In the genomic region with DNA sequence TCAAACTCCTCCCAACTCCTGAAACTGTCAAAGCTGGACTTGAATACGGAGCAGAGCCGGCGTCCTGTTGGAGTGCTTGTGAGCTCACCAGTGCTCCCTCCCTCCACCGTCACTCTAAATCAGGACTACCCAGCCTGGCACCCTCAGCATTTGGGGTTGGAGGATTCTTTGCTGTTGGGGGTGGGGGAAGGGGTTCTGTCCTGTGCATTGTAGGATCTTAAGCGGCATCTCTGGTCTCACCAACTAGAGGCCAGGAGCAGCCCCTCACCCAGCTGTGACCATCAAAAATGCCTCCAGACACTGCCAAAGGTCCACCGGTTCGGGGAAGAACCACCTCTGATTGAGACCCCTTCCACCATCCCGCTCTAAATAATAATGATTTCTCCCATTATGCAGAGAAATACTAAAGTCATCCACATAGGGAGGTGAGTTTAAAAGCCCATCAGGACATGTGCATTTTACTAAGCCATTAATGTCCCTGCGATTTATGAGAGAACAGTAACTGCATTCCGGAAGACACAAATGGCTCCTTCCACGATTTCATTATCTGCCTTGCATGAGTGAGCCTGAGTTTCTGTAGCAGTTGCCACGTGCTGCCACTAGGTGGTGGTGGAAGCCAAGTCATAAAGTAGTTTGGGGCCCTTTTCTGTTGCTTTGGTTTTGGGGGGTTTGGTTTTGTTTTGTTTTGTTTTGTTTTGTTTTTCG, we compare ENCODE assay signal across 8 cellular contexts. TPM values are rescaled to one million over a fixed set of nuclear protein-coding genes. Genes with fewer than 3 reads are reported as not detected.
DNase-seq lines count a peak whose midpoint lies in the region; ATAC-seq and TF ChIP-seq lines count a peak whose summit lies in the region.

No MANE protein-coding gene starts in this region.

- H3K27ac ChIP-seq in coronary artery, result no peak overlapping the region
- no peak overlapping the region for H3K27ac ChIP-seq in lower lobe of right lung

- H3K4me3 ChIP-seq in coronary artery (peak overlapping the region; percentile 59), lower lobe of right lung (peak overlapping the region; percentile 7)

- no peaks in the 10 kb centered on the region for H3K9me3 ChIP-seq in lower lobe of right lung

- no peaks in the 10 kb centered on the region for H3K4me1 ChIP-seq in lower lobe of right lung

- TF ChIP-seq CTCF in coronary artery (IDR thresholded peaks at IDR 0.05) (peak; percentile 87), lower lobe of right lung (IDR thresholded peaks at IDR 0.05) (peak; percentile 85)

- peaks cover 21% of the 10 kb centered on the region for H3K27me3 ChIP-seq in lower lobe of right lung (ENCODE audit: low read depth)

- ATAC-seq in lower lobe of right lung (peak; percentile 64 to 75), GM18870 (IDR thresholded peaks at IDR 0.05; ENCODE audit: unreplicated experiment) (no peak)

- no peaks in the 10 kb centered on the region for H3K36me3 ChIP-seq in lower lobe of right lung

- DNase-seq in NCI-H2107 treated with DMSO at 0.1 percent for 48 hours (lab: John Stamatoyannopoulos, UW; ENCODE audit: unreplicated experiment) (peak; percentile 4), NCI-H2107 (lab: John Stamatoyannopoulos, UW) (no peak), NCI-H2029 treated with DMSO at 0.1 percent for 48 hours (lab: John Stamatoyannopoulos, UW) (peak; percentile 47), coronary artery (ENCODE audit: low spot score) (no peak), lower lobe of right lung (no peak)
- DNase-seq in activated CD4-positive, alpha-beta T cell treated with anti-CD3 and anti-CD28 coated beads for 48 hours, result peak; percentile 63
- peak; percentile 13 to 23 (median 16) for DNase-seq in stimulated activated CD4-positive, alpha-beta T cell treated with anti-CD3 and anti-CD28 coated beads, TNF-alpha, amount 100 ng/mL, for 48 hours (ENCODE audit: low read depth in 3 of 3)

- intact Hi-C loops in lower lobe of right lung (cut with DNase I), result no loop called here

RNA-seq across cellular contexts. Expression of gene USP29, which starts 16.1 kb away (rescaled TPM):
- total RNA-seq in lower lobe of right lung, result not detected

RNA-seq across cellular contexts. Expression of gene ZIM3, which starts 41.3 kb away (rescaled TPM):
- not detected for total RNA-seq in lower lobe of right lung

Comparison
In these comparisons a context has a peak if more than half of its experiments do, and no peak if none do; other contexts are left out.
1. DNase-seq: peak in NCI-H2107 treated with DMSO at 0.1 percent for 48 hours (single experiment), NCI-H2029 treated with DMSO at 0.1 percent for 48 hours (single experiment), activated CD4-positive, alpha-beta T cell treated with anti-CD3 and anti-CD28 coated beads for 48 hours (single experiment) and stimulated activated CD4-positive, alpha-beta T cell treated with anti-CD3 and anti-CD28 coated beads, TNF-alpha, amount 100 ng/mL, for 48 hours (3 of 3); none in NCI-H2107 (single experiment), coronary artery (single experiment) and lower lobe of right lung (single experiment).